ENCODE assay signal across 24 cellular contexts in genomic region chr14:103116645-103117044, GRCh38. TPM values are rescaled to one million over a fixed set of nuclear protein-coding genes. Genes with fewer than 3 reads are reported as not detected.
"Had no signal": no experiment of that assay in that cellular context is flagged by ENCODE, and none has a peak within 500 bp of the region (broad histone marks: within the 10 kb centered on the region; RNA-seq: fewer than 3 reads in every experiment).

No MANE protein-coding gene starts in this region.

- FAIRE-seq: bronchial epithelial cell, frontal cortex, kidney had no signal

- H3K27me3 ChIP-seq: adrenal gland, heart left ventricle, left lung, ovary, tibial nerve, uterus had no signal

- H3K9me3 Mint-ChIP-seq: activated naive CD4-positive, alpha-beta T cell treated with anti-CD3 and anti-CD28 coated beads, Interleukin-2, amount 50 U/mL, for 72 hours; stimulated activated naive CD8-positive, alpha-beta T cell treated with anti-CD3 and anti-CD28 coated beads, Interleukin-15, Interleukin-2, amounts not matched to agents 100 ng/mL and 50 ng/mL, for 24 hours had no signal

- H3K4me3 Mint-ChIP-seq: stimulated activated naive CD8-positive, alpha-beta T cell treated with anti-CD3 and anti-CD28 coated beads, Interleukin-15, Interleukin-2, amounts not matched to agents 100 ng/mL and 50 ng/mL, for 24 hours had no signal

- DNase-seq: activated CD4-positive, alpha-beta T cell treated with anti-CD3 and anti-CD28 coated beads, Interleukin-2, amount 50 U/mL, for 48 hours; activated gamma-delta T cell; adrenal gland; cerebellar nuclear complex; cortex of kidney; effector CD4-positive, alpha-beta T cell; heart left ventricle; kidney; left lung; ovary; psoas muscle; T1000; uterus; WERI-Rb-1 had no signal

- ATAC-seq: activated naive CD4-positive, alpha-beta T cell treated with anti-CD3 and anti-CD28 coated beads, Interleukin-2, amount 50 U/mL, for 72 hours; heart left ventricle; left lung; psoas muscle; right cardiac atrium had no signal

- H3K4me3 ChIP-seq: adrenal gland, heart left ventricle, left lung, ovary, psoas muscle, skin epidermis, tibial nerve, uterus had no signal

- H3K9me3 ChIP-seq: adrenal gland, heart left ventricle, left lung, ovary, psoas muscle, tibial nerve, uterus had no signal

- H3K27ac Mint-ChIP-seq: activated naive CD4-positive, alpha-beta T cell treated with anti-CD3 and anti-CD28 coated beads, Interleukin-2, amount 50 U/mL, for 72 hours; stimulated activated naive CD8-positive, alpha-beta T cell treated with anti-CD3 and anti-CD28 coated beads, Interleukin-15, Interleukin-2, amounts not matched to agents 100 ng/mL and 50 ng/mL, for 24 hours had no signal

- H3K27ac ChIP-seq: ovary, psoas muscle, skin epidermis, uterus, WERI-Rb-1 had no signal

- H3K36me3 ChIP-seq: adrenal gland, heart left ventricle, left lung, ovary, tibial nerve, uterus, WERI-Rb-1 had no signal

- H3K36me3 Mint-ChIP-seq: activated naive CD4-positive, alpha-beta T cell treated with anti-CD3 and anti-CD28 coated beads, Interleukin-2, amount 50 U/mL, for 72 hours had no signal

RNA-seq across cellular contexts. Expression of gene EXOC3L4, which starts 22.1 kb away (rescaled TPM):
- total RNA-seq: activated naive CD4-positive, alpha-beta T cell treated with anti-CD3 and anti-CD28 coated beads, Interleukin-2, amount 50 U/mL, for 72 hours; bronchial epithelial cell; lung microvascular endothelial cell had no signal
- polyA plus RNA-seq: neural cell had no signal

RNA-seq across cellular contexts. Expression of gene LBHD2, which starts 32.6 kb away (rescaled TPM):
- total RNA-seq: activated naive CD4-positive, alpha-beta T cell treated with anti-CD3 and anti-CD28 coated beads, Interleukin-2, amount 50 U/mL, for 72 hours; adrenal gland; bronchial epithelial cell; frontal cortex; heart left ventricle; kidney; left lung; lung microvascular endothelial cell; psoas muscle; right cardiac atrium; tibial nerve; uterus had no signal
- polyA plus RNA-seq: adrenal gland, esophagus, neural cell, ovary, psoas muscle, right cardiac atrium had no signal
